In genomic region chr12:103840399-103840880, GRCh38 we compare ENCODE assay signal across 8 cellular contexts. TPM values are rescaled to one million over a fixed set of nuclear protein-coding genes. Genes with fewer than 3 reads are reported as not detected.
DNase-seq lines count a peak whose midpoint lies in the region; ATAC-seq and TF ChIP-seq lines count a peak whose summit lies in the region.

No MANE protein-coding gene starts in this region.

- no peaks in the 10 kb centered on the region for H3K9me3 Mint-ChIP-seq in neural crest cell

- no peaks in the 10 kb centered on the region for H3K27me3 ChIP-seq in BJ (ENCODE audit: control insufficient read depth, insufficient read depth, low read length)

- ATAC-seq in GM19035 (IDR thresholded peaks at IDR 0.05; ENCODE audit: unreplicated experiment) = peak; percentile 30
- peak; percentile 30 for ATAC-seq in HG03196 (IDR thresholded peaks at IDR 0.05; ENCODE audit: unreplicated experiment)

- H3K4me3 ChIP-seq in BJ (ENCODE audit: low read depth, low read length) = peak overlapping the region; percentile 85

- CTCF ChIA-PET in BJ (lab: Yijun Ruan, JAX) = interaction anchor here (1.3 kb wide), 1 partner anchor 13 kb away, joined by 3 read pairs; no protein-coding TSS in a partner anchor

- peaks cover 5% of the 10 kb centered on the region for H3K36me3 Mint-ChIP-seq in neural crest cell (ENCODE audit: low read depth)

- DNase-seq in BJ (ENCODE audit: low read depth) (no peak), erythroblast (lab: John Stamatoyannopoulos, UW) (peak; percentile 41 to 44), neural crest cell (ENCODE audit: low read depth, low spot score) (no peak), D341Med (ENCODE audit: low spot score) (no peak), NCI-H2029 (lab: John Stamatoyannopoulos, UW) (no peak)

- POLR2A ChIA-PET in BJ (lab: Charles Lee) = interaction anchor here (0.6 kb wide), 1 partner anchor 17 kb away, joined by 5 read pairs; no protein-coding TSS in a partner anchor

- H3K36me3 ChIP-seq in BJ (ENCODE audit: control insufficient read depth, insufficient read depth, low read length) = no peaks in the 10 kb centered on the region

- peaks cover 25% of the 10 kb centered on the region for H3K4me1 Mint-ChIP-seq in neural crest cell

- peak overlapping the region; percentile 90 for H3K4me3 Mint-ChIP-seq in neural crest cell

- peak overlapping the region; percentile 83 for H3K27ac ChIP-seq in VCaP

- no peak overlapping the region for H3K27ac Mint-ChIP-seq in neural crest cell (ENCODE audit: unreplicated experiment)

- peaks cover 16% of the 10 kb centered on the region for H3K27me3 Mint-ChIP-seq in neural crest cell (ENCODE audit: low read depth)

- TF ChIP-seq CTCF in BJ (IDR thresholded peaks at IDR 0.05; ENCODE audit: insufficient read depth, low read depth, low read length) (no peak), VCaP (conservative IDR thresholded peaks at IDR 0.05) (no peak), neural crest cell (conservative IDR thresholded peaks at IDR 0.05) (no peak)

- no peak for TF ChIP-seq POLR2A in erythroblast (IDR thresholded peaks at IDR 0.05; ENCODE audit: low read length)

RNA-seq across cellular contexts. Expression of gene NT5DC3, which starts 0.6 kb away (rescaled TPM):
- 1.2 and 2.6 TPM in 2 replicates for polyA plus RNA-seq in BJ (2011; rRNA removed)
- 4.5 and 6.7 TPM in 2 replicates for polyA minus RNA-seq in BJ (2011; rRNA and poly(A)+ RNA removed)
- 14.4 and 15.4 TPM in 2 replicates for total RNA-seq in neural crest cell

Comparison
In these comparisons a context has a peak if more than half of its experiments do, and no peak if none do; other contexts are left out.
1. DNase-seq: peak in erythroblast (2 of 2); none in BJ (single experiment), neural crest cell (single experiment), D341Med (single experiment) and NCI-H2029 (single experiment).